14 cellular contexts compared by ENCODE assay signal in genomic region chr1:228989176-228989575, GRCh38.
DNase-seq lines count a peak whose midpoint lies in the region; ATAC-seq, FAIRE-seq and TF ChIP-seq lines count a peak whose summit lies in the region.
"Had no signal": no experiment of that assay in that cellular context is flagged by ENCODE, and none has a peak within 500 bp of the region (broad histone marks: within the 10 kb centered on the region; RNA-seq: fewer than 3 reads in every experiment).

No MANE protein-coding gene starts in this region.

- H3K4me1 Mint-ChIP-seq in CD14-positive monocyte (peaks cover 91% of the 10 kb centered on the region), nephron (peaks cover 55% of the 10 kb centered on the region), endothelial cell (ENCODE audit: unreplicated experiment) (peaks cover 4% of the 10 kb centered on the region)

- ATAC-seq in HG03025 (IDR thresholded peaks at IDR 0.05; ENCODE audit: low FRiP score, unreplicated experiment) (no peak), HG02870 (IDR thresholded peaks at IDR 0.05; ENCODE audit: unreplicated experiment) (no peak)
- ATAC-seq: CD8-positive, alpha-beta T cell had no signal

- H3K36me3 Mint-ChIP-seq in CD14-positive monocyte (peaks cover 4 to 7% of the 10 kb centered on the region in 2 donors), nephron (ENCODE audit: low read depth) (no peaks in the 10 kb centered on the region), endothelial cell (ENCODE audit: low read depth, unreplicated experiment) (no peaks in the 10 kb centered on the region)
- H3K36me3 Mint-ChIP-seq: CD8-positive, alpha-beta T cell had no signal

- no peak overlapping the region for H3K4me3 Mint-ChIP-seq in CD14-positive monocyte
- peak overlapping the region in 1 of 3 experiments; percentile 8 for H3K4me3 Mint-ChIP-seq in nephron
- no peak overlapping the region for H3K4me3 Mint-ChIP-seq in endothelial cell (ENCODE audit: unreplicated experiment)
- H3K4me3 Mint-ChIP-seq: CD8-positive, alpha-beta T cell had no signal

- intact Hi-C loops in CD14-positive monocyte (cut with micrococcal nuclease): loop anchor here in 1 of 2 donors (5.0 kb wide), 1 partner anchor 78 kb away; no protein-coding TSS in a partner anchor

- H3K27ac ChIP-seq in caudate nucleus (ENCODE audit: low read depth, low read length) (peak overlapping the region; percentile 4), substantia nigra (ENCODE audit: low read depth, low read length, poor library complexity, severe bottlenecking) (peak overlapping the region; percentile 82)

- H3K27ac Mint-ChIP-seq in CD14-positive monocyte (peak overlapping the region; percentile 92 to 98 (median 96)), nephron (peak overlapping the region; percentile 27 to 79 (median 41)), endothelial cell (ENCODE audit: unreplicated experiment) (no peak overlapping the region)
- H3K27ac Mint-ChIP-seq: CD8-positive, alpha-beta T cell had no signal

- no peak for TF ChIP-seq CTCF in CD14-positive monocyte (IDR thresholded peaks at IDR 0.05)
- no peak for TF ChIP-seq CTCF in nephron (IDR thresholded peaks at IDR 0.05; ENCODE audit: unreplicated experiment in 3 of 3)
- no peak for TF ChIP-seq CTCF in endothelial cell (IDR thresholded peaks at IDR 0.05; ENCODE audit: unreplicated experiment)

- FAIRE-seq in HTR-8/SVneo (lab: Jason Lieb, UNC): no peak

- no peak for DNase-seq in CD14-positive monocyte (ENCODE audit: low spot score)
- DNase-seq in caudate nucleus (lab: John Stamatoyannopoulos, UW): no peak
- DNase-seq in substantia nigra (lab: John Stamatoyannopoulos, UW): peak in 1 of 49 donors; percentile 19
- DNase-seq in endothelial cell (ENCODE audit: low spot score): no peak
- DNase-seq in HTR-8/SVneo (ENCODE audit: insufficient read length, low spot score): no peak
- DNase-seq: ACHN; CD8-positive, alpha-beta T cell; GF-D8; H7; Kasumi-1; NCI-H1417 treated with DMSO at 0.1 percent for 48 hours had no signal

- H3K27me3 Mint-ChIP-seq in CD14-positive monocyte (ENCODE audit: low read depth in 3 of 3) (no peaks in the 10 kb centered on the region), nephron (ENCODE audit: low read depth) (peaks cover 3% of the 10 kb centered on the region), endothelial cell (ENCODE audit: unreplicated experiment) (peaks cover 10% of the 10 kb centered on the region)

- H3K9me3 Mint-ChIP-seq in CD14-positive monocyte (no peaks in the 10 kb centered on the region), nephron (no peaks in the 10 kb centered on the region), endothelial cell (ENCODE audit: unreplicated experiment) (no peaks in the 10 kb centered on the region)
- H3K9me3 Mint-ChIP-seq: CD8-positive, alpha-beta T cell had no signal
